In the genomic region with DNA sequence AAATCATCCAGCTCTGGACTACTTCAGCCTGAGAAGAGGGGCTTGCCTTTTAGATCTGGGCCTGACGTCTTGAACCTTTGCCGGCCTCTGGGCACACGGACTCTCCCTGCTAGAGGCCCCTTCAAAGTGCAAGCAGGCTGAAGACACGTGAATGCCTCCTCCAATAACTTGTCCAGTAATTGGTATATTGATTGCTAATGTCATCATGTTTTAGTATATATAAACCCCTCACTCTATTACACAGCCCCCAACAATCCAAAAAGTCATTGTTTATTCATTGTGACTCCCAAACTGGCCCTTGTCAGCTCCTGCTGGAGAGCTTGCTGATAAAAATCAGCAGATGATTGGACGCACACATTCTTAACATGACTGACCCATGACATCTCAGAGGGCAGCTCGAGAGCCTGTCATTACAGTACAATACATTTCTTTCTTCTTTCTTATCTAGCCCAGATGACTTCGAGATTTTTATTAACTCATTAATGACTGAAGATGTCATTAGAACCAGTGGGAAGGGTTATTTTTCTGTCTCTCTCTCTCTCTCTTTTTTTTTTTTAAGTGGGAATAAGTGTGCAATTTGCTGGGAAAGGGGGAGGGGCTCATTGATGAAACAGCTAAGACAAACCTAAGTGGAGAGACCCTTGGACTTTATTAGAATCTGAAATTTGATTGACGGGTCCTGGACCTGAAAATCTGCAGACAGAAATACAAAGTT, we compare ENCODE assay signal across 14 cellular contexts.
A peak's percentile ranks its signal among the peaks of the same experiment; 100 is the strongest.
DNase-seq lines count a peak whose midpoint lies in the region; ATAC-seq, FAIRE-seq and TF ChIP-seq lines count a peak whose summit lies in the region.
"Had no signal": no experiment of that assay in that cellular context is flagged by ENCODE, and none has a peak within 500 bp of the region (broad histone marks: within the 10 kb centered on the region; RNA-seq: fewer than 3 reads in every experiment).

No MANE protein-coding gene starts in this region.

- no TSS peak for BruUV-seq in endothelial cell of umbilical vein (replicated peaks; lab: Mats Ljungman, UMichigan)

- in situ Hi-C loops in Caki2 (cut with HindIII; ENCODE audit: low pct_unique_long_range_greater_than_20kb, low sequenced_read_pairs), result no loop called here

- H2AFZ ChIP-seq in OCI-LY3 (ENCODE audit: low read depth, low read length), result no peak overlapping the region
- no peak overlapping the region for H2AFZ ChIP-seq in endothelial cell of umbilical vein (ENCODE audit: low read depth, low read length)
- no peak overlapping the region for H2AFZ ChIP-seq in Karpas-422 (ENCODE audit: low read length)

- peaks cover 59% of the 10 kb centered on the region for H3K4me1 Mint-ChIP-seq in neural crest cell

- intact Hi-C loops in endothelial cell of umbilical vein (cut with micrococcal nuclease), result loop anchor here (1.0 kb wide), 1 partner anchor 8 kb away; no protein-coding TSS in a partner anchor

- H3K4me3 Mint-ChIP-seq in neural crest cell, result peak overlapping the region; percentile 57
- H3K4me3 Mint-ChIP-seq: dendritic cell treated with granulocyte-macrophage colony-stimulating factor and Interleukin-4, amounts not matched to agents 40 ng/mL and 50 ng/mL, for 4 days had no signal

- H3K79me2 ChIP-seq in OCI-LY3 (ENCODE audit: low read length), result no peaks in the 10 kb centered on the region
- H3K79me2 ChIP-seq in endothelial cell of umbilical vein (ENCODE audit: control insufficient read depth, insufficient read depth, low read length), result no peaks in the 10 kb centered on the region
- no peaks in the 10 kb centered on the region for H3K79me2 ChIP-seq in Karpas-422 (ENCODE audit: low read length)

- H3K27me3 ChIP-seq in OCI-LY3 (ENCODE audit: low read depth, low read length) (peaks cover 29% of the 10 kb centered on the region), endothelial cell of umbilical vein (ENCODE audit: control insufficient read depth in 2 of 2, insufficient read depth in 2 of 2, low read length in 2 of 2) (no peaks in the 10 kb centered on the region), Karpas-422 (ENCODE audit: low read length) (no peaks in the 10 kb centered on the region)

- no peak for ATAC-seq in HG03025 (IDR thresholded peaks at IDR 0.05; ENCODE audit: low FRiP score, unreplicated experiment)
- ATAC-seq: Right ventricle myocardium inferior had no signal

- no peaks in the 10 kb centered on the region for H3K36me3 ChIP-seq in OCI-LY3 (replicated peaks; ENCODE audit: low read depth, low read length)
- peaks cover 0 to 2% of the 10 kb centered on the region in 2 experiments for H3K36me3 ChIP-seq in endothelial cell of umbilical vein (ENCODE audit: control insufficient read depth in 2 of 2, extremely low read depth in 1 of 2, insufficient read depth in 2 of 2, low read length in 2 of 2)
- H3K36me3 ChIP-seq in Karpas-422 (ENCODE audit: insufficient read depth, low read length), result no peaks in the 10 kb centered on the region

- no peak overlapping the region for H3K27ac ChIP-seq in OCI-LY3 (ENCODE audit: low read length)
- H3K27ac ChIP-seq in endothelial cell of umbilical vein (ENCODE audit: insufficient read depth, low read depth, low read length), result no peak overlapping the region
- no peak overlapping the region for H3K27ac ChIP-seq in Karpas-422 (ENCODE audit: low read length)

- TF ChIP-seq POLR2A in endothelial cell of umbilical vein (IDR thresholded peaks at IDR 0.05; ENCODE audit: low read depth, low read length), result no peak

- H3K27ac Mint-ChIP-seq in neural crest cell (ENCODE audit: unreplicated experiment), result peak overlapping the region; percentile 86
- H3K27ac Mint-ChIP-seq: dendritic cell treated with granulocyte-macrophage colony-stimulating factor and Interleukin-4, amounts not matched to agents 40 ng/mL and 50 ng/mL, for 4 days had no signal

- no peaks in the 10 kb centered on the region for H3K9me2 ChIP-seq in Karpas-422 (replicated peaks; ENCODE audit: insufficient read depth, low read length)

- peaks cover 50% of the 10 kb centered on the region for H3K4me1 ChIP-seq in OCI-LY3 (ENCODE audit: low read length)
- H3K4me1 ChIP-seq in endothelial cell of umbilical vein (ENCODE audit: control insufficient read depth, extremely low read depth, insufficient read depth, low read length), result peaks cover 13% of the 10 kb centered on the region
- no peaks in the 10 kb centered on the region for H3K4me1 ChIP-seq in Karpas-422 (ENCODE audit: low read length)

- TF ChIP-seq CTCF in OCI-LY3 (IDR thresholded peaks at IDR 0.05; ENCODE audit: low read depth, low read length), result no peak
- TF ChIP-seq CTCF in endothelial cell of umbilical vein (IDR thresholded peaks at IDR 0.05; ENCODE audit: extremely low read depth in 1 of 2, insufficient read depth in 1 of 2, low read depth in 1 of 2, low read length in 2 of 2), result no peak
- TF ChIP-seq CTCF in neural crest cell (conservative IDR thresholded peaks at IDR 0.05), result no peak

- H3K4me2 ChIP-seq in OCI-LY3 (ENCODE audit: low read length) (peak overlapping the region; percentile 6), endothelial cell of umbilical vein (ENCODE audit: insufficient read depth, low read length) (no peak overlapping the region), Karpas-422 (ENCODE audit: low read depth, low read length, poor library complexity, severe bottlenecking) (no peak overlapping the region)

- H3K27me3 Mint-ChIP-seq in neural crest cell (ENCODE audit: low read depth), result no peaks in the 10 kb centered on the region
- H3K27me3 Mint-ChIP-seq: dendritic cell treated with granulocyte-macrophage colony-stimulating factor and Interleukin-4, amounts not matched to agents 40 ng/mL and 50 ng/mL, for 4 days had no signal

- peak; percentile 33 for FAIRE-seq in endothelial cell of umbilical vein (lab: Jason Lieb, UNC)
- FAIRE-seq: GM19239 had no signal

- no peaks in the 10 kb centered on the region for H4K20me1 ChIP-seq in OCI-LY3 (ENCODE audit: insufficient read depth, low read length)
- no peaks in the 10 kb centered on the region for H4K20me1 ChIP-seq in endothelial cell of umbilical vein (replicated peaks; ENCODE audit: control insufficient read depth, extremely low read depth, insufficient read depth, low read length)
- no peaks in the 10 kb centered on the region for H4K20me1 ChIP-seq in Karpas-422 (ENCODE audit: insufficient read depth, low read depth, low read length)

- H3K9ac ChIP-seq in OCI-LY3 (ENCODE audit: low read length) (no peak overlapping the region), endothelial cell of umbilical vein (replicated peaks; ENCODE audit: extremely low read depth, insufficient read depth, low read length) (no peak overlapping the region), Karpas-422 (ENCODE audit: low read length) (no peak overlapping the region)

- no peak overlapping the region for H3K4me3 ChIP-seq in OCI-LY3 (ENCODE audit: low read length)
- no peak overlapping the region for H3K4me3 ChIP-seq in endothelial cell of umbilical vein (replicated peaks in 1 of 3; ENCODE audit: insufficient read depth in 1 of 3, low read depth in 1 of 3, low read length in 3 of 3)
- H3K4me3 ChIP-seq in Karpas-422 (ENCODE audit: low read length), result no peak overlapping the region

- H3K9me3 ChIP-seq in OCI-LY3 (ENCODE audit: insufficient read depth, low read length), result no peaks in the 10 kb centered on the region
- H3K9me3 ChIP-seq in endothelial cell of umbilical vein (replicated peaks; ENCODE audit: control insufficient read depth, insufficient read depth, low read length), result no peaks in the 10 kb centered on the region
- H3K9me3 ChIP-seq in Karpas-422 (ENCODE audit: low read length), result peaks cover 32% of the 10 kb centered on the region

- dilution Hi-C loops in endothelial cell of umbilical vein (cut with MboI; ENCODE audit: extremely low pct_ligation_motif_present, low sequenced_read_pairs), result no loop called here

- CTCF ChIA-PET in endothelial cell of umbilical vein (lab: Charles Lee), result interaction anchor here (1.5 to 1.6 kb wide), 2 partner anchors 9 to 34 kb away, joined by 3 to 6 read pairs; no protein-coding TSS in a partner anchor

- H3K9me3 Mint-ChIP-seq in neural crest cell, result no peaks in the 10 kb centered on the region
- H3K9me3 Mint-ChIP-seq: dendritic cell treated with granulocyte-macrophage colony-stimulating factor and Interleukin-4, amounts not matched to agents 40 ng/mL and 50 ng/mL, for 4 days had no signal

- peak; percentile 92 for DNase-seq in Caki2 (ENCODE audit: low read depth)
- DNase-seq in endothelial cell of umbilical vein (ENCODE audit: low read depth, low spot score), result no peak
- peak; percentile 24 for DNase-seq in neural crest cell (ENCODE audit: low read depth, low spot score)
- no peak for DNase-seq in Kasumi-1 (lab: John Stamatoyannopoulos, UW)
- DNase-seq in Karpas-422, result no peak
- DNase-seq in pons (ENCODE audit: low spot score), result no peak
- DNase-seq: activated effector memory CD4-positive, alpha-beta T cell treated with Interleukin-2 at 50 U/mL for 16 hours; C1 segment of cervical spinal cord; NCI-H1694 treated with DMSO at 0.1 percent for 48 hours had no signal

- no peaks in the 10 kb centered on the region for H3K9me1 ChIP-seq in endothelial cell of umbilical vein (replicated peaks; ENCODE audit: control insufficient read depth, extremely low read depth, insufficient read depth, low read length)

- POLR2A ChIA-PET in endothelial cell of umbilical vein (lab: Charles Lee), result interaction anchor here (1.2 kb wide), 1 partner anchor 9 kb away, joined by 4 read pairs; no protein-coding TSS in a partner anchor

- peaks cover 27% of the 10 kb centered on the region for H3K36me3 Mint-ChIP-seq in neural crest cell (ENCODE audit: low read depth)

TF ChIP-seq in endothelial cell of umbilical vein, 7 proteins besides CTCF, POLR2A, EP300 and RAD21:
- TF ChIP-seq GATA2 (IDR thresholded peaks at IDR 0.05; ENCODE audit: insufficient read depth, insufficient read length, low read depth, low read length), result peak; percentile 49
- no peak for TF ChIP-seq POLR2AphosphoS5 (IDR thresholded peaks at IDR 0.05; ENCODE audit: insufficient read depth, low read depth, low read length)

Comparison
In these comparisons a context has a peak if more than half of its experiments do, and no peak if none do; other contexts are left out.
1. DNase-seq: peak in Caki2 (single experiment) and neural crest cell (single experiment); none in endothelial cell of umbilical vein (single experiment), Kasumi-1 (0 of 2), Karpas-422 (single experiment) and pons (single experiment).